In the genomic region with DNA sequence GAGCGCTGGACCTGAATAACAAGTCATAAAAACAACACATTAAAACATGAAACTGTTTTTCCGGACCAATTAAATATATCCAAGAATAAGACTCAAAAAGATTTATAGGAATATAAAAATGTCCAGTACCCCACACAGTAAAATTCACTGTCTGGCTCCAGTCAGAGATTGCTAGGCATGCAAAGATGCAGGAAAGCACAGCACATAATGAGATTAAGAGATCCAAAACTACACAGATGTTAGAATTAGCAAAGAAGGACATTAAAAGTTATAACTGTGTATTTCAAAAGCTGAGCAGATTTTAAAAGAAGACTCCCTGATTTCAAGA, we compare ENCODE assay signal across 25 cellular contexts. TPM values are rescaled to one million over a fixed set of nuclear protein-coding genes. Genes with fewer than 3 reads are reported as not detected.
DNase-seq lines count a peak whose midpoint lies in the region; ATAC-seq, FAIRE-seq and TF ChIP-seq lines count a peak whose summit lies in the region.
"Had no signal": no experiment of that assay in that cellular context is flagged by ENCODE, and none has a peak within 500 bp of the region (broad histone marks: within the 10 kb centered on the region; RNA-seq: fewer than 3 reads in every experiment).

No MANE protein-coding gene starts in this region.

- H3K4me1 ChIP-seq in PC-3 (ENCODE audit: insufficient read depth, low read length) (peaks cover 11% of the 10 kb centered on the region), keratinocyte (ENCODE audit: control insufficient read depth, extremely low read depth, insufficient read depth, low read length) (peaks cover 43% of the 10 kb centered on the region), uterus (no peaks in the 10 kb centered on the region)
- H3K4me1 ChIP-seq: adrenal gland had no signal

- intact Hi-C loops in PC-3 (cut with micrococcal nuclease), result no loop called here
- intact Hi-C loops in uterus (cut with DNase I; ENCODE audit: low total_unique reads), result no loop called here

- H3K9me3 ChIP-seq in PC-3 (ENCODE audit: low read length) (no peaks in the 10 kb centered on the region), keratinocyte (ENCODE audit: control insufficient read depth, low read depth, low read length) (no peaks in the 10 kb centered on the region), uterus (no peaks in the 10 kb centered on the region)
- H3K9me3 ChIP-seq: adrenal gland, stomach, thyroid gland had no signal

- H4K20me1 ChIP-seq in PC-3 (ENCODE audit: low read length), result 0 out of 2 replicates have a peak, but pooled peaks cover 4% of the 10 kb centered on the region
- H4K20me1 ChIP-seq in keratinocyte (ENCODE audit: control insufficient read depth, extremely low read depth, insufficient read depth, low read length), result no peaks in the 10 kb centered on the region

- H3K4me3 ChIP-seq in PC-3 (ENCODE audit: low read length) (no peak overlapping the region), keratinocyte (ENCODE audit: control insufficient read depth in 2 of 3, extremely low read depth in 1 of 3, insufficient read depth in 2 of 3, low read depth in 1 of 3, low read length in 3 of 3) (no peak overlapping the region), uterus (no peak overlapping the region)
- H3K4me3 ChIP-seq: adrenal gland, dorsolateral prefrontal cortex, K562, stomach, thyroid gland had no signal

- POLR2A ChIA-PET in PC-3 (lab: Charles Lee; ENCODE audit: unreplicated experiment), result no interaction called here

- no peak for TF ChIP-seq CTCF in PC-3 (conservative IDR thresholded peaks at IDR 0.05; ENCODE audit: low read depth, low read length)
- TF ChIP-seq CTCF in keratinocyte (optimal IDR thresholded peaks at IDR 0.05 in 1 of 3, IDR thresholded peaks at IDR 0.05 in 1 of 3, conservative IDR thresholded peaks at IDR 0.05 in 1 of 3; ENCODE audit: extremely low read depth in 1 of 3, insufficient read depth in 2 of 3, low read length in 3 of 3), result no peak
- TF ChIP-seq CTCF in uterus (IDR thresholded peaks at IDR 0.05), result no peak
- no peak for TF ChIP-seq CTCF in GM13976 (IDR thresholded peaks at IDR 0.05; ENCODE audit: borderline replicate concordance, control extremely low read depth, extremely low read depth, insufficient read depth, missing control alignments)

- H3K27ac ChIP-seq in PC-3 (ENCODE audit: low read length) (no peak overlapping the region), keratinocyte (ENCODE audit: control insufficient read depth, insufficient read depth, low read length) (peak overlapping the region; percentile 99), uterus (peak overlapping the region; percentile 57 to 67)
- H3K27ac ChIP-seq: dorsolateral prefrontal cortex had no signal

- no peak for TF ChIP-seq POLR2A in uterus (IDR thresholded peaks at IDR 0.05)

- H2AFZ ChIP-seq in PC-3 (ENCODE audit: low read length) (no peak overlapping the region), keratinocyte (ENCODE audit: control insufficient read depth, low read length) (no peak overlapping the region)

- DNase-seq in PC-3 (no peak), keratinocyte (ENCODE audit: low read depth, low spot score) (no peak), uterus (no peak), GM13976 (ENCODE audit: low spot score) (no peak)
- DNase-seq in activated CD4-positive, alpha-beta T cell treated with anti-CD3 and anti-CD28 coated beads, Interleukin-2, amount 50 U/mL, for 48 hours, result no peak
- no peak for DNase-seq in activated naive CD4-positive, alpha-beta T cell (lab: John Stamatoyannopoulos, UW)
- DNase-seq: activated CD4-positive, alpha-beta memory T cell treated with anti-CD3 and anti-CD28 coated beads for 36 hours; activated CD8-positive, alpha-beta memory T cell treated with anti-CD3 and anti-CD28 coated beads, Interleukin-2, amount 50 U/mL, for 4 hours; activated naive CD4-positive, alpha-beta T cell treated with anti-CD3 and anti-CD28 coated beads, Interleukin-2, amount 10 ng/mL, durations not matched to agents 7 days and 5 days; adrenal gland; cerebellar nuclear complex; dorsolateral prefrontal cortex; hippocampal formation; left cardiac atrium; NCI-H1092; NCI-H1694; NCI-H446 treated with DMSO at 0.1 percent for 48 hours; OCI-M1; stimulated activated CD4-positive, alpha-beta T cell treated with anti-CD3 and anti-CD28 coated beads, Interleukin-2, amount 100 ng/mL, for 24 hours; stimulated activated CD8-positive, alpha-beta memory T cell treated with anti-CD3 and anti-CD28 coated beads, Interleukin-4, amount 100 ng/mL, for 48 hours; stomach; T-helper 1 cell; thyroid gland had no signal

- TSS peak; percentile 2 for BruUV-seq in PC-3 (replicated peaks; lab: Mats Ljungman, UMichigan)

- in situ Hi-C loops in GM13976 (cut with MboI; ENCODE audit: low sequenced_read_pairs, unreplicated experiment), result no loop called here

- dilution Hi-C loops in keratinocyte (cut with MboI; ENCODE audit: extremely low pct_ligation_motif_present, low sequenced_read_pairs), result no loop called here

- H3K4me2 ChIP-seq in PC-3 (ENCODE audit: low read length), result no peak overlapping the region
- H3K4me2 ChIP-seq in keratinocyte (ENCODE audit: control insufficient read depth, extremely low read depth, insufficient read depth, low read depth, low read length), result peak overlapping the region; percentile 56

- no peak; the same call in 1 of the 2 replicates for ATAC-seq in PC-3
- ATAC-seq: left cardiac atrium had no signal

- H3K27me3 ChIP-seq in PC-3 (ENCODE audit: low read length), result no peaks in the 10 kb centered on the region
- H3K27me3 ChIP-seq in keratinocyte (ENCODE audit: control insufficient read depth, extremely low read depth, insufficient read depth, low read length), result no peaks in the 10 kb centered on the region
- H3K27me3 ChIP-seq in uterus, result no peaks in the 10 kb centered on the region
- H3K27me3 ChIP-seq: adrenal gland, dorsolateral prefrontal cortex, stomach, thyroid gland had no signal

- no peaks in the 10 kb centered on the region for H3F3A ChIP-seq in PC-3 (ENCODE audit: low read length, unreplicated experiment)

- H3K9ac ChIP-seq in PC-3 (ENCODE audit: low read length), result no peak overlapping the region
- peak overlapping the region; percentile 64 for H3K9ac ChIP-seq in keratinocyte (ENCODE audit: control insufficient read depth, extremely low read depth, insufficient read depth, low read length)

- no peaks in the 10 kb centered on the region for H3K9me2 ChIP-seq in PC-3 (replicated peaks; ENCODE audit: low read length)

- CTCF ChIA-PET in PC-3 (lab: Charles Lee), result no interaction called here

- H3K79me2 ChIP-seq in PC-3 (ENCODE audit: low read length) (no peaks in the 10 kb centered on the region), keratinocyte (ENCODE audit: control insufficient read depth, insufficient read depth, low read length) (no peaks in the 10 kb centered on the region)

- FAIRE-seq in G401.6 (lab: Jason Lieb, UNC) (peak; percentile 17), keratinocyte (lab: Jason Lieb, UNC) (no peak)
- FAIRE-seq: K562 had no signal

- H3K36me3 ChIP-seq in PC-3 (ENCODE audit: low read depth, low read length) (peaks cover 2% of the 10 kb centered on the region; the same call in 1 of the 2 replicates), keratinocyte (ENCODE audit: control insufficient read depth in 2 of 2, extremely low read depth in 1 of 2, insufficient read depth in 2 of 2, low read length in 2 of 2) (peaks cover 0 to 5% of the 10 kb centered on the region in 2 experiments), uterus (no peaks in the 10 kb centered on the region)

- H3K9me1 ChIP-seq in keratinocyte (ENCODE audit: control insufficient read depth, extremely low read depth, insufficient read depth, low read length), result no peaks in the 10 kb centered on the region

RNA-seq across cellular contexts. Expression of gene LRRC75B, which starts 13.7 kb away (rescaled TPM):
- total RNA-seq in PC-3 (2014; rRNA removed) (4.5 and 7.7 TPM in 2 replicates), uterus (10 to 100 TPM in 2 of 4 donors, 1 to 10 TPM in 1, under 1 TPM in 1; 0.88 to 16.2 (median 8.2) TPM)
- 4.3 to 10.5 TPM (median 4.9 TPM) in 3 replicates for polyA plus RNA-seq in keratinocyte
- 4.1 TPM for polyA plus RNA-seq in keratinocyte (2011; ENCODE audit: low read depth)
- 3.2 and 6.2 TPM in 2 replicates for polyA plus RNA-seq in keratinocyte (2011; cell fraction: cytosol; rRNA removed)
- 16.9 and 24.6 TPM in 2 replicates for polyA plus RNA-seq in keratinocyte (2011; cell fraction: nucleus; rRNA removed)
- polyA plus RNA-seq in keratinocyte (2012; ENCODE audit: low replicate concordance), result 4.3 and 4.8 TPM in 2 replicates
- polyA minus RNA-seq in keratinocyte, result 3.1 to 4.8 TPM (median 3.7 TPM) in 3 replicates
- 3.1 TPM for polyA minus RNA-seq in keratinocyte (2011; cell fraction: cytosol; rRNA and poly(A)+ RNA removed)
- polyA minus RNA-seq in keratinocyte (2011; cell fraction: nucleus; rRNA and poly(A)+ RNA removed), result 3.1 and 3.2 TPM in 2 replicates

RNA-seq across cellular contexts. Expression of gene SNRPD3, which starts 23.4 kb away (rescaled TPM):
- total RNA-seq in PC-3 (2014; rRNA removed) (175 and 270 TPM in 2 replicates), uterus (100 to 1,000 TPM in 2 of 4 donors, 10 to 100 TPM in 2; 42.6 to 189 (median 85.1) TPM)
- polyA plus RNA-seq in keratinocyte, result 133 to 275 TPM (median 135 TPM) in 3 replicates
- 103 TPM for polyA plus RNA-seq in keratinocyte (2011; ENCODE audit: low read depth)
- 194 and 225 TPM in 2 replicates for polyA plus RNA-seq in keratinocyte (2011; cell fraction: cytosol; rRNA removed)
- 114 and 127 TPM in 2 replicates for polyA plus RNA-seq in keratinocyte (2011; cell fraction: nucleus; rRNA removed)
- 143 and 233 TPM in 2 replicates for polyA plus RNA-seq in keratinocyte (2012; ENCODE audit: low replicate concordance)
- 181 to 246 TPM (median 231 TPM) in 3 replicates for polyA minus RNA-seq in keratinocyte
- 118 TPM for polyA minus RNA-seq in keratinocyte (2011; cell fraction: cytosol; rRNA and poly(A)+ RNA removed)
- 45.3 and 67.9 TPM in 2 replicates for polyA minus RNA-seq in keratinocyte (2011; cell fraction: nucleus; rRNA and poly(A)+ RNA removed)

RNA-seq across cellular contexts. Expression of gene GGT1, which starts 23.8 kb away (rescaled TPM):
- total RNA-seq in PC-3 (2014; rRNA removed) (2.2 and 3.7 TPM in 2 replicates), uterus (1 to 10 TPM in 2 of 4 donors, not detected in 2; 4.1 to 9.6 TPM)
- 5.8 to 20.1 TPM (median 6.2 TPM) in 3 replicates for polyA plus RNA-seq in keratinocyte
- 2.7 TPM for polyA plus RNA-seq in keratinocyte (2011; ENCODE audit: low read depth)
- 4.3 and 9.2 TPM in 2 replicates for polyA plus RNA-seq in keratinocyte (2011; cell fraction: cytosol; rRNA removed)
- 27.4 and 36.0 TPM in 2 replicates for polyA plus RNA-seq in keratinocyte (2011; cell fraction: nucleus; rRNA removed)
- polyA plus RNA-seq in keratinocyte (2012; ENCODE audit: low replicate concordance), result 4.9 and 8.6 TPM in 2 replicates
- polyA minus RNA-seq in keratinocyte, result 4.1 to 16.7 TPM (median 13.9 TPM) in 3 replicates
- polyA minus RNA-seq in keratinocyte (2011; cell fraction: cytosol; rRNA and poly(A)+ RNA removed), result 22.8 TPM
- 26.6 and 28.9 TPM in 2 replicates for polyA minus RNA-seq in keratinocyte (2011; cell fraction: nucleus; rRNA and poly(A)+ RNA removed)

RNA-seq across cellular contexts. Expression of gene GUCD1, which starts 24.3 kb away (rescaled TPM):
- total RNA-seq in PC-3 (2014; rRNA removed) (63.5 and 65.8 TPM in 2 replicates), uterus (10 to 100 TPM; 26.4 to 68.2 (median 44.9) TPM)
- polyA plus RNA-seq in keratinocyte, result 43.0 to 71.1 TPM (median 59.0 TPM) in 3 replicates
- polyA plus RNA-seq in keratinocyte (2011; ENCODE audit: low read depth), result 16.1 TPM
- 51.4 and 75.0 TPM in 2 replicates for polyA plus RNA-seq in keratinocyte (2011; cell fraction: cytosol; rRNA removed)
- 37.2 and 39.3 TPM in 2 replicates for polyA plus RNA-seq in keratinocyte (2011; cell fraction: nucleus; rRNA removed)
- polyA plus RNA-seq in keratinocyte (2012; ENCODE audit: low replicate concordance), result 44.6 and 46.5 TPM in 2 replicates
- polyA minus RNA-seq in keratinocyte, result 55.4 to 157 TPM (median 104 TPM) in 3 replicates
- polyA minus RNA-seq in keratinocyte (2011; cell fraction: cytosol; rRNA and poly(A)+ RNA removed), result 113 TPM
- polyA minus RNA-seq in keratinocyte (2011; cell fraction: nucleus; rRNA and poly(A)+ RNA removed), result 39.6 and 40.4 TPM in 2 replicates
